8 cellular contexts compared by ENCODE assay signal in genomic region chr1:182029379-182030331, GRCh38. TPM values are rescaled to one million over a fixed set of nuclear protein-coding genes. Genes with fewer than 3 reads are reported as not detected.
DNase-seq lines count a peak whose midpoint lies in the region; ATAC-seq and TF ChIP-seq lines count a peak whose summit lies in the region.

No MANE protein-coding gene starts in this region.

- H3K36me3 Mint-ChIP-seq in CD4-positive, alpha-beta memory T cell, result peaks cover 0 to 2% of the 10 kb centered on the region in 2 donors
- peaks cover 6% of the 10 kb centered on the region for H3K36me3 Mint-ChIP-seq in activated CD8-positive, alpha-beta T cell treated with anti-CD3 and anti-CD28 coated beads for 36 hours (ENCODE audit: low read depth)

- H3K4me3 ChIP-seq in CD4-positive, alpha-beta memory T cell (ENCODE audit: low read length in 2 of 2), result peak overlapping the region; percentile 92 to 94
- H3K4me3 ChIP-seq in lung, result peak overlapping the region; percentile 68

- DNase-seq in CD4-positive, alpha-beta memory T cell, result peak; percentile 98
- peak; percentile 99 for DNase-seq in HK-2 (ENCODE audit: unreplicated experiment)
- DNase-seq in NCI-H82 treated with DMSO at 0.1 percent for 48 hours (lab: John Stamatoyannopoulos, UW; ENCODE audit: unreplicated experiment), result peak; percentile 96
- peak; percentile 99 for DNase-seq in activated CD8-positive, alpha-beta T cell treated with anti-CD3 and anti-CD28 coated beads for 36 hours
- peak; percentile 95 for DNase-seq in effector CD4-positive, alpha-beta T cell
- DNase-seq in lung (ENCODE audit: low spot score), result peak; percentile 98
- DNase-seq in stimulated activated CD4-positive, alpha-beta T cell treated with anti-CD3 and anti-CD28 coated beads, TNF-alpha, amount 100 ng/mL, for 24 hours (ENCODE audit: low read depth in 3 of 3), result peak; percentile 94 to 99 (median 95)

- WGBS in lung, 2 donors, result 1% methylated on average over 67 to 68 of the region's 68 CpGs

- H3K27me3 Mint-ChIP-seq in CD4-positive, alpha-beta memory T cell, result no peaks in the 10 kb centered on the region
- no peaks in the 10 kb centered on the region for H3K27me3 Mint-ChIP-seq in activated CD8-positive, alpha-beta T cell treated with anti-CD3 and anti-CD28 coated beads for 36 hours

- H3K27me3 ChIP-seq in CD4-positive, alpha-beta memory T cell (ENCODE audit: insufficient read depth, low read length), result no peaks in the 10 kb centered on the region
- H3K27me3 ChIP-seq in lung (ENCODE audit: control insufficient read depth, insufficient read depth), result no peaks in the 10 kb centered on the region

- peaks cover 16% of the 10 kb centered on the region for H3K4me1 ChIP-seq in CD4-positive, alpha-beta memory T cell (ENCODE audit: insufficient read depth, low read length)
- peaks cover 0 to 2% of the 10 kb centered on the region in 2 donors for H3K4me1 ChIP-seq in lung (ENCODE audit: control insufficient read depth in 2 of 2, insufficient read depth in 2 of 2, low read length in 2 of 2)

- H3K27ac Mint-ChIP-seq in CD4-positive, alpha-beta memory T cell, result peak overlapping the region; percentile 84 to 100 (median 99)
- H3K27ac Mint-ChIP-seq in activated CD8-positive, alpha-beta T cell treated with anti-CD3 and anti-CD28 coated beads for 36 hours, result peak overlapping the region; percentile 98

- POLR2A ChIA-PET in CD4-positive, alpha-beta memory T cell (lab: Charles Lee; ENCODE audit: partially characterized antibody), result interaction anchor here (0.6 to 1.0 kb wide), 5 partner anchors 17 to 880 kb away, joined by 3 to 5 read pairs (median 3); partner anchors contain the start of gene RNASEL
- POLR2A ChIA-PET in activated CD8-positive, alpha-beta T cell treated with anti-CD3 and anti-CD28 coated beads for 36 hours (lab: Charles Lee), result interaction anchor here (0.6 kb wide), 1 partner anchor 14 kb away, joined by 3 read pairs; no protein-coding TSS in a partner anchor

- peak overlapping the region; percentile 77 for H3K27ac ChIP-seq in CD4-positive, alpha-beta memory T cell (ENCODE audit: low read depth, low read length)
- H3K27ac ChIP-seq in lung (ENCODE audit: low read depth in 1 of 2, low read length in 1 of 2), result peak overlapping the region; percentile 71 to 94

- no peaks in the 10 kb centered on the region for H3K36me3 ChIP-seq in CD4-positive, alpha-beta memory T cell (ENCODE audit: insufficient read depth, low read length)
- no peaks in the 10 kb centered on the region for H3K36me3 ChIP-seq in lung (ENCODE audit: control insufficient read depth in 2 of 2, insufficient read depth in 2 of 2, low read length in 2 of 2)

- H3K9me3 Mint-ChIP-seq in CD4-positive, alpha-beta memory T cell, result no peaks in the 10 kb centered on the region
- no peaks in the 10 kb centered on the region for H3K9me3 Mint-ChIP-seq in activated CD8-positive, alpha-beta T cell treated with anti-CD3 and anti-CD28 coated beads for 36 hours

- no peaks in the 10 kb centered on the region for H3K9me3 ChIP-seq in CD4-positive, alpha-beta memory T cell (ENCODE audit: control insufficient read depth in 1 of 2, low read length in 2 of 2)
- no peaks in the 10 kb centered on the region for H3K9me3 ChIP-seq in lung (ENCODE audit: control insufficient read depth in 2 of 2, insufficient read depth in 1 of 2, low read length in 1 of 2)

- intact Hi-C loops in CD4-positive, alpha-beta memory T cell (cut with micrococcal nuclease), result loop anchor here (1.0 to 5.0 kb wide), 7 partner anchors 58 to 1399 kb away; partner anchors contain the start of genes GLUL, NPL, RNASEL and STX6
- intact Hi-C loops in activated CD8-positive, alpha-beta T cell treated with anti-CD3 and anti-CD28 coated beads for 36 hours (cut with micrococcal nuclease), result no loop called here

- peaks cover 14 to 21% (median 16%) of the 10 kb centered on the region in 4 donors for H3K4me1 Mint-ChIP-seq in CD4-positive, alpha-beta memory T cell
- H3K4me1 Mint-ChIP-seq in activated CD8-positive, alpha-beta T cell treated with anti-CD3 and anti-CD28 coated beads for 36 hours (ENCODE audit: low read depth), result peaks cover 12% of the 10 kb centered on the region

- CTCF ChIA-PET in CD4-positive, alpha-beta memory T cell (lab: Charles Lee; ENCODE audit: partially characterized antibody), result interaction anchor here (0.9 to 1.4 kb wide), 4 partner anchors 10 to 51 kb away, joined by 3 to 4 read pairs (median 3); no protein-coding TSS in a partner anchor
- CTCF ChIA-PET in activated CD8-positive, alpha-beta T cell treated with anti-CD3 and anti-CD28 coated beads for 36 hours (lab: Charles Lee), result interaction anchor here (1.5 kb wide), 1 partner anchor 16 kb away, joined by 4 read pairs; no protein-coding TSS in a partner anchor

- no peak for TF ChIP-seq CTCF in activated CD8-positive, alpha-beta T cell treated with anti-CD3 and anti-CD28 coated beads for 36 hours (IDR thresholded peaks at IDR 0.05)
- peak; percentile 23 for TF ChIP-seq CTCF in lung (IDR thresholded peaks at IDR 0.05; ENCODE audit: control extremely low read depth, extremely low read depth)

- H3K4me3 Mint-ChIP-seq in CD4-positive, alpha-beta memory T cell, result peak overlapping the region; percentile 91 to 100 (median 96)
- H3K4me3 Mint-ChIP-seq in activated CD8-positive, alpha-beta T cell treated with anti-CD3 and anti-CD28 coated beads for 36 hours, result peak overlapping the region; percentile 96

- ATAC-seq in GM19452 (IDR thresholded peaks at IDR 0.05; ENCODE audit: unreplicated experiment) (peak; percentile 91), lung (ENCODE audit: insufficient read depth, low FRiP score) (peak; percentile 99)
- ATAC-seq in activated CD8-positive, alpha-beta T cell treated with anti-CD3 and anti-CD28 coated beads for 36 hours, result peak; percentile 97

RNA-seq across cellular contexts. Expression of gene ZNF648, which starts 31.9 kb away (rescaled TPM):
- total RNA-seq in CD4-positive, alpha-beta memory T cell, result not detected
- not detected for polyA plus RNA-seq in CD4-positive, alpha-beta memory T cell
- not detected for total RNA-seq in activated CD8-positive, alpha-beta T cell treated with anti-CD3 and anti-CD28 coated beads for 36 hours
- under 1 TPM; 0.09 to 0.20 TPM for total RNA-seq in lung
- under 1 TPM in 1 of 2 donors, not detected in 1; 0.21 TPM for polyA plus RNA-seq in lung

Comparison
In these comparisons a context has a peak if more than half of its experiments do, and no peak if none do; other contexts are left out.
1. Peak in every context shown above with its lines: DNase-seq, ATAC-seq, H3K4me3 ChIP-seq and H3K27ac ChIP-seq.